Comparison of ENCODE assay signal across 19 cellular contexts in genomic region chr16:69619514-69619913, GRCh38. TPM values are rescaled to one million over a fixed set of nuclear protein-coding genes. Genes with fewer than 3 reads are reported as not detected.
A peak's percentile ranks its signal among the peaks of the same experiment; 100 is the strongest.
DNase-seq lines count a peak whose midpoint lies in the region; ATAC-seq, FAIRE-seq and TF ChIP-seq lines count a peak whose summit lies in the region.
"Had no signal": no experiment of that assay in that cellular context is flagged by ENCODE, and none has a peak within 500 bp of the region (broad histone marks: within the 10 kb centered on the region; RNA-seq: fewer than 3 reads in every experiment).

No MANE protein-coding gene starts in this region.

- H3K9me3 ChIP-seq in heart left ventricle (no peaks in the 10 kb centered on the region), right cardiac atrium (ENCODE audit: control insufficient read depth, low read length) (no peaks in the 10 kb centered on the region), esophagus muscularis mucosa (no peaks in the 10 kb centered on the region), thyroid gland (no peaks in the 10 kb centered on the region)
- H3K9me3 ChIP-seq: body of pancreas, upper lobe of right lung had no signal

- H3K27ac Mint-ChIP-seq in mesothelial cell of epicardium: peak overlapping the region; percentile 37
- H3K27ac Mint-ChIP-seq: activated naive CD4-positive, alpha-beta T cell treated with anti-CD3 and anti-CD28 coated beads, Interleukin-2, amount 50 U/mL, for 24 hours; activated T-cell treated with anti-CD3 and anti-CD28 coated beads, Interleukin-2, amount 50 U/mL, for 24 hours; CD14-positive monocyte; progenitor cell of endocrine pancreas had no signal

- DNase-seq in heart left ventricle: no peak
- DNase-seq in right cardiac atrium: no peak
- no peak for DNase-seq in esophagus muscularis mucosa (ENCODE audit: extremely low spot score)
- no peak for DNase-seq in mesothelial cell of epicardium (ENCODE audit: low spot score in 2 of 2, unreplicated experiment in 2 of 2)
- DNase-seq in thyroid gland: no peak
- DNase-seq in H54 (ENCODE audit: insufficient read length, low spot score): no peak
- DNase-seq in AG08395 (ENCODE audit: low spot score): no peak
- DNase-seq: activated T-cell treated with anti-CD3 and anti-CD28 coated beads, Interleukin-2, amount 50 U/mL, for 24 hours; body of pancreas; naive thymus-derived CD8-positive, alpha-beta T cell; NCI-H748 treated with DMSO at 0.1 percent for 48 hours; stimulated activated naive CD8-positive, alpha-beta T cell treated with anti-CD3 and anti-CD28 coated beads, Interleukin-15, Interleukin-2, amounts not matched to agents 100 U/mL and 50 U/mL, for 24 hours; upper lobe of right lung had no signal

- peaks cover 12% of the 10 kb centered on the region for H3K36me3 Mint-ChIP-seq in mesothelial cell of epicardium

- no peak overlapping the region for H3K4me3 ChIP-seq in heart left ventricle
- H3K4me3 ChIP-seq in right cardiac atrium (ENCODE audit: low read length): no peak overlapping the region
- H3K4me3 ChIP-seq in esophagus muscularis mucosa: no peak overlapping the region
- H3K4me3 ChIP-seq in thyroid gland (replicated peaks in 1 of 3): no peak overlapping the region
- H3K4me3 ChIP-seq: body of pancreas, upper lobe of right lung had no signal

- TF ChIP-seq CTCF in heart left ventricle (IDR thresholded peaks at IDR 0.05): no peak
- TF ChIP-seq CTCF in esophagus muscularis mucosa (IDR thresholded peaks at IDR 0.05): no peak
- no peak for TF ChIP-seq CTCF in mesothelial cell of epicardium (IDR thresholded peaks at IDR 0.05; ENCODE audit: unreplicated experiment)
- no peak for TF ChIP-seq CTCF in thyroid gland (IDR thresholded peaks at IDR 0.05)

- H3K27ac ChIP-seq in heart left ventricle (peak overlapping the region in 7 of 12 donors; percentile 17 to 72 (median 61)), right cardiac atrium (ENCODE audit: low read length) (no peak overlapping the region), esophagus muscularis mucosa (replicated peaks in 1 of 4) (peak overlapping the region; percentile 24 to 69 (median 48)), thyroid gland (peak overlapping the region in 2 of 3 donors; percentile 73 to 75)
- H3K27ac ChIP-seq: HL-60, upper lobe of right lung had no signal

- peaks cover 0 to 58% (median 30%) of the 10 kb centered on the region in 12 donors for H3K4me1 ChIP-seq in heart left ventricle
- peaks cover 11% of the 10 kb centered on the region for H3K4me1 ChIP-seq in right cardiac atrium (ENCODE audit: control insufficient read depth, insufficient read depth, low read length)
- peaks cover 46 to 72% (median 67%) of the 10 kb centered on the region in 4 donors for H3K4me1 ChIP-seq in esophagus muscularis mucosa
- peaks cover 27 to 59% of the 10 kb centered on the region in 2 donors for H3K4me1 ChIP-seq in thyroid gland

- H3K4me1 Mint-ChIP-seq in mesothelial cell of epicardium: peaks cover 31% of the 10 kb centered on the region
- H3K4me1 Mint-ChIP-seq: CD14-positive monocyte had no signal

- H3K36me3 ChIP-seq in heart left ventricle: peaks cover 0 to 10% (median 0%) of the 10 kb centered on the region in 9 donors
- H3K36me3 ChIP-seq in esophagus muscularis mucosa: no peaks in the 10 kb centered on the region
- no peaks in the 10 kb centered on the region for H3K36me3 ChIP-seq in thyroid gland

- H3K27me3 ChIP-seq in heart left ventricle (no peaks in the 10 kb centered on the region), right cardiac atrium (ENCODE audit: control insufficient read depth, insufficient read depth) (no peaks in the 10 kb centered on the region), esophagus muscularis mucosa (no peaks in the 10 kb centered on the region), thyroid gland (no peaks in the 10 kb centered on the region)
- H3K27me3 ChIP-seq: body of pancreas, upper lobe of right lung had no signal

- ATAC-seq in heart left ventricle (peak in 1 of 4 donors; percentile 29), right cardiac atrium (no peak), GM18873 (IDR thresholded peaks at IDR 0.05; ENCODE audit: low FRiP score, unreplicated experiment) (no peak)
- ATAC-seq: body of pancreas; naive thymus-derived CD8-positive, alpha-beta T cell; stimulated activated naive CD8-positive, alpha-beta T cell treated with anti-CD3 and anti-CD28 coated beads, Interleukin-15, Interleukin-2, amounts not matched to agents 100 U/mL and 50 U/mL, for 24 hours; upper lobe of right lung had no signal

- no peak for TF ChIP-seq EP300 in esophagus muscularis mucosa (IDR thresholded peaks at IDR 0.05)

- no peaks in the 10 kb centered on the region for H3K9me3 Mint-ChIP-seq in mesothelial cell of epicardium
- H3K9me3 Mint-ChIP-seq: activated naive CD4-positive, alpha-beta T cell treated with anti-CD3 and anti-CD28 coated beads, Interleukin-2, amount 50 U/mL, for 24 hours; activated T-cell treated with anti-CD3 and anti-CD28 coated beads, Interleukin-2, amount 50 U/mL, for 24 hours; naive thymus-derived CD8-positive, alpha-beta T cell had no signal

- H3K27me3 Mint-ChIP-seq in mesothelial cell of epicardium (ENCODE audit: low read depth): no peaks in the 10 kb centered on the region
- H3K27me3 Mint-ChIP-seq: activated naive CD4-positive, alpha-beta T cell treated with anti-CD3 and anti-CD28 coated beads, Interleukin-2, amount 50 U/mL, for 24 hours; activated T-cell treated with anti-CD3 and anti-CD28 coated beads, Interleukin-2, amount 50 U/mL, for 24 hours; naive thymus-derived CD8-positive, alpha-beta T cell; progenitor cell of endocrine pancreas had no signal

- no peak for FAIRE-seq in H54 (lab: Jason Lieb, UNC)
- FAIRE-seq: H1 had no signal

- TF ChIP-seq POLR2A in heart left ventricle (IDR thresholded peaks at IDR 0.05): no peak
- no peak for TF ChIP-seq POLR2A in esophagus muscularis mucosa (IDR thresholded peaks at IDR 0.05; ENCODE audit: low read depth)
- no peak for TF ChIP-seq POLR2A in thyroid gland (IDR thresholded peaks at IDR 0.05)
- no peak for TF ChIP-seq POLR2A in H54 (IDR thresholded peaks at IDR 0.05; ENCODE audit: low read depth, low read length)

- intact Hi-C loops in heart left ventricle (cut with DNase I): loop anchor here in 2 of 10 donors (5.0 kb wide), 2 partner anchors 52 to 222 kb away; partner anchors contain the start of gene NFAT5 (in 1 of the 2)
- intact Hi-C loops in right cardiac atrium (cut with DNase I): no loop called here
- intact Hi-C loops in esophagus muscularis mucosa (cut with DNase I): no loop called here
- intact Hi-C loops in thyroid gland (cut with DNase I): no loop called here

- no peak overlapping the region for H3K4me3 Mint-ChIP-seq in mesothelial cell of epicardium
- H3K4me3 Mint-ChIP-seq: activated naive CD4-positive, alpha-beta T cell treated with anti-CD3 and anti-CD28 coated beads, Interleukin-2, amount 50 U/mL, for 24 hours; activated T-cell treated with anti-CD3 and anti-CD28 coated beads, Interleukin-2, amount 50 U/mL, for 24 hours; CD14-positive monocyte; naive thymus-derived CD8-positive, alpha-beta T cell had no signal

RNA-seq across cellular contexts. Expression of gene NFAT5, which starts 53.7 kb away (rescaled TPM):
- total RNA-seq in heart left ventricle: 10 to 100 TPM; 13.6 to 30.5 (median 23.9) TPM
- polyA plus RNA-seq in heart left ventricle: 1 to 10 TPM; 4.9 to 5.8 TPM
- 10 to 100 TPM; 17.7 to 28.5 (median 23.5) TPM for total RNA-seq in right cardiac atrium
- 6.9 TPM for polyA plus RNA-seq in right cardiac atrium
- total RNA-seq in esophagus muscularis mucosa: 10 to 100 TPM; 47.1 to 68.4 (median 59.6) TPM
- total RNA-seq in mesothelial cell of epicardium: 82.7 to 92.5 TPM (median 90.6 TPM) in 3 replicates
- 100 to 1,000 TPM in 2 of 4 donors, 10 to 100 TPM in 2; 76.1 to 122 (median 102) TPM for total RNA-seq in thyroid gland
